In genomic region chr9:12705738-12706391, GRCh38 we compare ENCODE assay signal across 24 cellular contexts. TPM values are rescaled to one million over a fixed set of nuclear protein-coding genes. Genes with fewer than 3 reads are reported as not detected.
DNase-seq lines count a peak whose midpoint lies in the region; ATAC-seq and TF ChIP-seq lines count a peak whose summit lies in the region.
"Had no signal": no experiment of that assay in that cellular context is flagged by ENCODE, and none has a peak within 500 bp of the region (broad histone marks: within the 10 kb centered on the region; RNA-seq: fewer than 3 reads in every experiment).

No MANE protein-coding gene starts in this region.

- no peaks in the 10 kb centered on the region for H3K36me3 ChIP-seq in trophoblast cell (ENCODE audit: control insufficient read depth in 1 of 2, insufficient read depth in 2 of 2, low read length in 2 of 2)
- H3K36me3 ChIP-seq in hepatocyte (replicated peaks; ENCODE audit: insufficient read depth, low read depth): no peaks in the 10 kb centered on the region

- peak overlapping the region; percentile 43 for H2BK120ac ChIP-seq in trophoblast cell (ENCODE audit: insufficient read depth, low read length, poor library complexity)

- no TSS peak for BruUV-seq in Calu3 (replicated peaks; lab: Mats Ljungman, UMichigan)

- TF ChIP-seq CTCF in Calu3 (IDR thresholded peaks at IDR 0.05; ENCODE audit: unreplicated experiment) (no peak), LNCaP clone FGC (IDR thresholded peaks at IDR 0.05; ENCODE audit: control insufficient read depth, extremely low read depth, insufficient read depth) (no peak), VCaP (conservative IDR thresholded peaks at IDR 0.05) (no peak), hepatocyte (IDR thresholded peaks at IDR 0.05; ENCODE audit: poor library complexity) (no peak), RWPE1 (conservative IDR thresholded peaks at IDR 0.05; ENCODE audit: low read depth) (no peak)

- DNase-seq in Calu3 (no peak), LNCaP clone FGC (ENCODE audit: low read depth) (peak; percentile 46), trophoblast cell (no peak), hepatocyte (ENCODE audit: low spot score) (no peak), RWPE1 (ENCODE audit: low spot score) (no peak)
- DNase-seq in effector memory CD8-positive, alpha-beta T cell: no peak
- DNase-seq in central memory CD4-positive, alpha-beta T cell: no peak
- DNase-seq: DMS153, DND-41, GM23248, H7, NCI-H1092 treated with DMSO at 0.1 percent for 48 hours, NCI-H1436, NCI-H187, NCI-H2081 treated with DMSO at 0.1 percent for 48 hours, NCI-H2171, NCI-H226, NCI-H510A, NCI-H748 treated with DMSO at 0.1 percent for 48 hours, RPMI8226, SHP77, T-helper 1 cell had no signal

- H2BK12ac ChIP-seq in trophoblast cell (ENCODE audit: low read length): peak overlapping the region; percentile 84

- POLR2A ChIA-PET in RWPE1 (lab: Yijun Ruan, JAX; ENCODE audit: low non-redundant PET): no interaction called here

- H3K9me3 Mint-ChIP-seq in Calu3 (ENCODE audit: low read depth, unreplicated experiment): no peaks in the 10 kb centered on the region
- peaks cover 12 to 16% of the 10 kb centered on the region in 2 donors for H3K9me3 Mint-ChIP-seq in effector memory CD8-positive, alpha-beta T cell

- H3K27me3 ChIP-seq in trophoblast cell (ENCODE audit: insufficient read depth, low read length) (no peaks in the 10 kb centered on the region), hepatocyte (no peaks in the 10 kb centered on the region)

- CTCF ChIA-PET in Calu3 (lab: Charles Lee): interaction anchor here (0.6 kb wide), 1 partner anchor 1002 kb away, joined by 3 read pairs; no protein-coding TSS in a partner anchor
- CTCF ChIA-PET in RWPE1 (lab: Yijun Ruan, JAX): interaction anchor here (0.5 kb wide), 1 partner anchor 173 kb away, joined by 3 read pairs; no protein-coding TSS in a partner anchor

- no peaks in the 10 kb centered on the region for H3K9me3 ChIP-seq in trophoblast cell (ENCODE audit: insufficient read depth, low read depth, low read length)
- no peaks in the 10 kb centered on the region for H3K9me3 ChIP-seq in hepatocyte (ENCODE audit: low read depth)

- no peaks in the 10 kb centered on the region for H3K36me3 Mint-ChIP-seq in Calu3 (ENCODE audit: insufficient read depth, unreplicated experiment)
- no peaks in the 10 kb centered on the region for H3K36me3 Mint-ChIP-seq in effector memory CD8-positive, alpha-beta T cell (ENCODE audit: insufficient read depth)

- H2AK5ac ChIP-seq in trophoblast cell (ENCODE audit: low read length): peak overlapping the region; percentile 62

- intact Hi-C loops in Calu3 (cut with micrococcal nuclease; ENCODE audit: unreplicated experiment): no loop called here

- peaks cover 3 to 6% of the 10 kb centered on the region in 2 experiments for H3K4me1 ChIP-seq in trophoblast cell (ENCODE audit: control insufficient read depth in 1 of 2, insufficient read depth in 2 of 2, low read length in 2 of 2)
- H3K4me1 ChIP-seq in hepatocyte (ENCODE audit: insufficient read depth): peaks cover 5% of the 10 kb centered on the region

- H3K4ac ChIP-seq in trophoblast cell (ENCODE audit: low read depth, low read length): no peak overlapping the region

- H3K4me1 Mint-ChIP-seq in Calu3 (ENCODE audit: low read depth, unreplicated experiment): peaks cover 27% of the 10 kb centered on the region
- H3K4me1 Mint-ChIP-seq in effector memory CD8-positive, alpha-beta T cell (ENCODE audit: low read depth in 2 of 2): no peaks in the 10 kb centered on the region

- no peak overlapping the region for H3K14ac ChIP-seq in trophoblast cell (ENCODE audit: low read length)

- H3K4me3 ChIP-seq in LNCaP clone FGC (ENCODE audit: low read depth, low read length) (peak overlapping the region; percentile 19; the same call in 1 of the 2 replicates), trophoblast cell (ENCODE audit: low read depth, low read length) (no peak overlapping the region), hepatocyte (no peak overlapping the region)
- H3K4me3 ChIP-seq: GM23248 had no signal

- no peak overlapping the region for H3K9ac ChIP-seq in trophoblast cell (ENCODE audit: low read length)
- H3K9ac ChIP-seq: GM23248, KMS-11 had no signal

- H3K4me2 ChIP-seq in trophoblast cell (ENCODE audit: low read length): no peak overlapping the region
- H3K4me2 ChIP-seq in hepatocyte: no peak overlapping the region
- H3K4me2 ChIP-seq: KMS-11 had no signal

- no peaks in the 10 kb centered on the region for H3K27me3 Mint-ChIP-seq in Calu3 (ENCODE audit: unreplicated experiment)
- H3K27me3 Mint-ChIP-seq in effector memory CD8-positive, alpha-beta T cell: no peaks in the 10 kb centered on the region

- H4K20me1 ChIP-seq in hepatocyte (ENCODE audit: insufficient read depth, poor library complexity, severe bottlenecking): no peaks in the 10 kb centered on the region

- H3K79me1 ChIP-seq in trophoblast cell (ENCODE audit: low read length): peaks cover 4% of the 10 kb centered on the region

- H3K27ac Mint-ChIP-seq in Calu3 (ENCODE audit: unreplicated experiment): peak overlapping the region; percentile 80
- H3K27ac Mint-ChIP-seq in effector memory CD8-positive, alpha-beta T cell: no peak overlapping the region

- H4K91ac ChIP-seq in trophoblast cell (ENCODE audit: low read depth, low read length): peak overlapping the region; percentile 47

- WGBS in trophoblast cell (ENCODE audit: extremely low coverage, insufficient coverage, insufficient read length): no CpG with 5 or more reads among the region's 1 CpG
- WGBS in hepatocyte (ENCODE audit: low lambda C conversion rate, missing lambda C conversion rate): 39% methylated on average over 1 of the region's 1 CpG

- no peak overlapping the region for H4K12ac ChIP-seq in trophoblast cell (ENCODE audit: low read depth, low read length)

- H3K23ac ChIP-seq in trophoblast cell (ENCODE audit: low read length): no peak overlapping the region

- H3K4me3 Mint-ChIP-seq in Calu3 (ENCODE audit: low read depth, unreplicated experiment): no peak overlapping the region
- no peak overlapping the region for H3K4me3 Mint-ChIP-seq in effector memory CD8-positive, alpha-beta T cell

- H3K79me2 ChIP-seq in trophoblast cell (ENCODE audit: control insufficient read depth, insufficient read depth, low read length, poor library complexity) (no peaks in the 10 kb centered on the region), hepatocyte (no peaks in the 10 kb centered on the region)

- H3K27ac ChIP-seq in VCaP: peak overlapping the region; percentile 51
- H3K27ac ChIP-seq in trophoblast cell (ENCODE audit: low read depth, low read length): no peak overlapping the region
- H3K27ac ChIP-seq in hepatocyte: no peak overlapping the region
- no peak overlapping the region for H3K27ac ChIP-seq in RWPE1
- H3K27ac ChIP-seq: GM23248, KMS-11 had no signal

- ATAC-seq in effector memory CD8-positive, alpha-beta T cell (replicated peaks): no peak

- no peaks in the 10 kb centered on the region for H3K9me2 ChIP-seq in hepatocyte (replicated peaks; ENCODE audit: insufficient read depth)

- no peak overlapping the region for H4K8ac ChIP-seq in trophoblast cell (ENCODE audit: low read depth, low read length)

- no peak overlapping the region for H3K18ac ChIP-seq in trophoblast cell (ENCODE audit: low read length)

- H2BK5ac ChIP-seq in trophoblast cell (ENCODE audit: low read depth, low read length, poor library complexity): no peak overlapping the region

- H2AFZ ChIP-seq in trophoblast cell (ENCODE audit: insufficient read depth, low read length, poor library complexity): no peak overlapping the region
- no peak overlapping the region for H2AFZ ChIP-seq in hepatocyte
- H2AFZ ChIP-seq: GM23248 had no signal

RNA-seq across cellular contexts. Expression of gene TYRP1, which starts 12.7 kb away (rescaled TPM):
- not detected in 2 replicates for total RNA-seq in Calu3 (2022)
- polyA plus RNA-seq in trophoblast cell (2013): 0.85 and 1.0 TPM in 2 replicates
- total RNA-seq in hepatocyte: 6.4 and 6.5 TPM in 2 replicates
- polyA plus RNA-seq in hepatocyte: 8.6 and 10.3 TPM in 2 replicates
- total RNA-seq: GM23248 had no signal
- polyA plus RNA-seq: GM23248 had no signal
